In the genomic region with DNA sequence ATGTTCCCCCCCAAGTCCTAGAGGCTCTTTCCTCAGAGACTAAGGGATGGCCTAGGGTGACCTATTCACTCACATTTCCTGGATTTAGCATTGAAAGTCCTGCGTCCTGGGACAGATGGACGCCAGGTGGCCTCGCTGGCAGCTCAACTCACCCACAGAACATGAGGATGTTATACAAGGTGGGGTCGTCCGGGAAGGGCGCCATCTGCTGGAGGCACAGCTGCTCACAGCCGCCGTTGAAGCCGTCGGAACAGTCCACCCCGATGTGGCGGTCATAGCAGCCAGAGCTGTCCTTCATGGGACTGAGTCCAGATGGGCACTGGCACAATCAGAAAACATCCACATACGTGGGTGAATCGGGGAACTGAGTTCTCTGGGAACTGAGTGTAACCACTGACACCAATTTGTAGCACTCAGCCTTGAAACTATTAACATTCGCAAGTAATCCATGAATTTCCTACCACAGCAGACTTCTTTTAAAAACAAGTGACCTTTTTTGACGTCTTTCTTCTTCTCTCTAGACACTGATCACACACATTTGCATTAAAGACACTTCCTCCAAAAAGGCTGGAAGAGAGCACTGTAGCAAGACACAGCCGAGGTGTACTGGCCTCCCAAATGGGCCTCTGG, we compare ENCODE assay signal across 8 cellular contexts.
DNase-seq lines count a peak whose midpoint lies in the region; ATAC-seq and TF ChIP-seq lines count a peak whose summit lies in the region.

No MANE protein-coding gene starts in this region.

- peak; percentile 26 for DNase-seq in COLO668 (lab: John Stamatoyannopoulos, UW; ENCODE audit: unreplicated experiment)
- DNase-seq in HT1080 (ENCODE audit: low read depth): peak; percentile 74
- peak; percentile 34 to 78 (median 63) for DNase-seq in right cardiac atrium
- DNase-seq in stimulated activated CD8-positive, alpha-beta memory T cell treated with anti-CD3 and anti-CD28 coated beads, Interleukin-2, amount 100 ng/mL, for 48 hours (ENCODE audit: low read depth in 2 of 2): peak; percentile 2 to 23
- DNase-seq in NOMO-1 (lab: John Stamatoyannopoulos, UW; ENCODE audit: unreplicated experiment in 2 of 2): no peak
- no peak for DNase-seq in activated CD4-positive, CD25-positive, alpha-beta regulatory T cell (lab: John Stamatoyannopoulos, UW)

- H3K9me3 ChIP-seq in right cardiac atrium (ENCODE audit: control insufficient read depth, low read length): no peaks in the 10 kb centered on the region

- TF ChIP-seq CTCF in VCaP (conservative IDR thresholded peaks at IDR 0.05): peak; percentile 61

- WGBS in right cardiac atrium: 35% methylated on average over 17 of the region's 17 CpGs

- H3K4me1 ChIP-seq in right cardiac atrium (ENCODE audit: control insufficient read depth, insufficient read depth, low read length): no peaks in the 10 kb centered on the region

- intact Hi-C loops in right cardiac atrium (cut with DNase I): loop anchor here in 1 of 4 donors (2.0 kb wide), 1 partner anchor 52 kb away; no protein-coding TSS in a partner anchor

- H3K27me3 ChIP-seq in right cardiac atrium (ENCODE audit: control insufficient read depth, insufficient read depth): no peaks in the 10 kb centered on the region

- H3K4me3 ChIP-seq in right cardiac atrium (ENCODE audit: low read length): no peak overlapping the region

- ATAC-seq in GM18907 (IDR thresholded peaks at IDR 0.05; ENCODE audit: unreplicated experiment) (peak; percentile 48), right cardiac atrium (peak; percentile 71 to 79)

- H3K27ac ChIP-seq in VCaP (no peak overlapping the region), right cardiac atrium (ENCODE audit: low read length) (no peak overlapping the region)

Comparison
In these comparisons a context has a peak if more than half of its experiments do, and no peak if none do; other contexts are left out.
1. DNase-seq: peak in COLO668 (single experiment), HT1080 (single experiment), right cardiac atrium (3 of 3) and stimulated activated CD8-positive, alpha-beta memory T cell treated with anti-CD3 and anti-CD28 coated beads, Interleukin-2, amount 100 ng/mL, for 48 hours (2 of 2); none in NOMO-1 (0 of 2) and activated CD4-positive, CD25-positive, alpha-beta regulatory T cell (0 of 4).